13 cellular contexts compared by ENCODE assay signal in the genomic region with DNA sequence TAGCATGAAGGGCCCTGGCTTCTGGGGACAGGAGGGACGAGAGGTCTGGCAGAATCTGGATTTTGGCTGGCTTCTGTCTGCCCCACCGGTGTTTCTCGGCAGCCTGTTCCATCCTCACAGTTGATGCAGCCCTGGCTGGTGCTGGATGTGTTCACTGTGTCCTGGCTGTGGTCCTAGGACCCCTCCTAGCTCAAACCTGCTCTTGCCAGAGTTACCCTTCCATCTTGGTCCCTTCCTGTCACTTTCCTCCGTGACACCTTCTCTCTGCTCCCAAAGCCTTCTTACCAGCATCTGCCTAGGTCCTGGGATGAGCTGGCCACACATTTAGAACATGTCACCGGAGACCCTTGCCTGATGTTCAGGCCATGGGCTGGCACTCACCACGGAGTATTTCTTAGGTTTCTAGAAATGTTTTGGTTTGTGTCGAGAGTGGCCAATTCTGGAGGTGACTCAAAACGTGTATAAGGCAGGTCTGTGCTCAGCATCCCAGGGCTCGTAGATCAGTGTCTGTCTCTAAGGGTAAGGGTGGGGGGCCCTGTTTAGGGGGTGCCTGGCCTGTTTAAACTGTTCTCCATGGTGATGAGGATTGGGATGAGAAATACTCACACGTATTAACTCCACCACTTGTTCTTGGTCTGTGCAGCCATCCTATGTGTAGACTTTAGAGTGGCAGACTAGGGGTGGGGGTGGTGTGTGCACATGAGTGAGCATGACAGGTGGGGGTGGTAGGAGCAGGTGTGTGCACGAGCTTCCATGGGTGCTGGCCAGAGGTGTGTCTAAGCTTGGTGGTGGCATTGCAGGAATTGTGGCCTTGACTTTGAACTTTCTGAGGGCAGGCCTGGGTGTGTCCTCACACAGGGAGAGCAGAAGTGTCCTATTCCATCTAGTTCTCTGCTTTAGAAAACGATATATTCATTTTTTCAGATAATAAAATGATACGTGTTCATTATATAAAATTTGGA.
DNase-seq lines count a peak whose midpoint lies in the region; ATAC-seq, FAIRE-seq and TF ChIP-seq lines count a peak whose summit lies in the region.
"Had no signal": no experiment of that assay in that cellular context is flagged by ENCODE, and none has a peak within 500 bp of the region (broad histone marks: within the 10 kb centered on the region; RNA-seq: fewer than 3 reads in every experiment).

No MANE protein-coding gene starts in this region.

- no peaks in the 10 kb centered on the region for H3K27me3 ChIP-seq in esophagus muscularis mucosa
- no peaks in the 10 kb centered on the region for H3K27me3 ChIP-seq in testis
- no peaks in the 10 kb centered on the region for H3K27me3 ChIP-seq in neural progenitor cell

- no peak for TF ChIP-seq EP300 in esophagus muscularis mucosa (IDR thresholded peaks at IDR 0.05)

- no peaks in the 10 kb centered on the region for H3K9me3 Mint-ChIP-seq in activated T-helper 2 cell treated with anti-CD3 and anti-CD28 coated beads, Interferon-gamma antibody, Interleukin-2, Interleukin-4, amounts not matched to agents 10 μg/mL and 5 μg/mL and 100 μg/mL, durations not matched to agents 14 hours and 24 hours and 36 hours
- no peaks in the 10 kb centered on the region for H3K9me3 Mint-ChIP-seq in neural progenitor cell

- no peak overlapping the region for H3K4me2 ChIP-seq in neural progenitor cell
- H3K4me2 ChIP-seq: SK-N-SH had no signal

- DNase-seq in activated T-helper 2 cell treated with anti-CD3 and anti-CD28 coated beads, Interferon-gamma antibody, Interleukin-2, Interleukin-4, amounts not matched to agents 10 μg/mL and 5 μg/mL and 100 μg/mL, durations not matched to agents 14 hours and 24 hours and 36 hours (ENCODE audit: low spot score) = peak; percentile 4
- DNase-seq in esophagus muscularis mucosa (ENCODE audit: extremely low spot score) (peak; percentile 80), mucosa of descending colon (peak in 1 of 3 donors; percentile 4), testis (peak; percentile 8), neural progenitor cell (ENCODE audit: low spot score) (no peak), NCI-H1105 treated with DMSO at 0.1 percent for 48 hours (lab: John Stamatoyannopoulos, UW) (no peak), urothelium cell line (ENCODE audit: low spot score) (no peak)
- DNase-seq: CD4-positive, CD25-positive, alpha-beta regulatory T cell; IMR-90; NCI-H1092 treated with DMSO at 0.1 percent for 48 hours; NCI-H345 had no signal

- no peak overlapping the region for H3K27ac Mint-ChIP-seq in activated T-helper 2 cell treated with anti-CD3 and anti-CD28 coated beads, Interferon-gamma antibody, Interleukin-2, Interleukin-4, amounts not matched to agents 10 μg/mL and 5 μg/mL and 100 μg/mL, durations not matched to agents 14 hours and 24 hours and 36 hours
- H3K27ac Mint-ChIP-seq in neural progenitor cell = no peak overlapping the region
- H3K27ac Mint-ChIP-seq: CD4-positive, CD25-positive, alpha-beta regulatory T cell had no signal

- no peak overlapping the region for H2AFZ ChIP-seq in neural progenitor cell (replicated peaks)

- no peaks in the 10 kb centered on the region for H3F3A ChIP-seq in neural progenitor cell (ENCODE audit: low read depth)

- H3K9ac ChIP-seq in neural progenitor cell = no peak overlapping the region
- H3K9ac ChIP-seq: SK-N-SH had no signal

- no peaks in the 10 kb centered on the region for H3K27me3 Mint-ChIP-seq in activated T-helper 2 cell treated with anti-CD3 and anti-CD28 coated beads, Interferon-gamma antibody, Interleukin-2, Interleukin-4, amounts not matched to agents 10 μg/mL and 5 μg/mL and 100 μg/mL, durations not matched to agents 14 hours and 24 hours and 36 hours (ENCODE audit: low read depth)
- H3K27me3 Mint-ChIP-seq in neural progenitor cell (ENCODE audit: insufficient read depth, low read depth) = peaks cover 7% of the 10 kb centered on the region

- no peaks in the 10 kb centered on the region for H3K36me3 Mint-ChIP-seq in activated T-helper 2 cell treated with anti-CD3 and anti-CD28 coated beads, Interferon-gamma antibody, Interleukin-2, Interleukin-4, amounts not matched to agents 10 μg/mL and 5 μg/mL and 100 μg/mL, durations not matched to agents 14 hours and 24 hours and 36 hours (ENCODE audit: low read depth)
- H3K36me3 Mint-ChIP-seq in neural progenitor cell = no peaks in the 10 kb centered on the region
- H3K36me3 Mint-ChIP-seq: CD4-positive, CD25-positive, alpha-beta regulatory T cell had no signal

- no peaks in the 10 kb centered on the region for H3K4me1 Mint-ChIP-seq in activated T-helper 2 cell treated with anti-CD3 and anti-CD28 coated beads, Interferon-gamma antibody, Interleukin-2, Interleukin-4, amounts not matched to agents 10 μg/mL and 5 μg/mL and 100 μg/mL, durations not matched to agents 14 hours and 24 hours and 36 hours (ENCODE audit: low read depth)
- peaks cover 4% of the 10 kb centered on the region for H3K4me1 Mint-ChIP-seq in neural progenitor cell

- TF ChIP-seq CTCF in esophagus muscularis mucosa (IDR thresholded peaks at IDR 0.05) = no peak
- no peak for TF ChIP-seq CTCF in mucosa of descending colon (IDR thresholded peaks at IDR 0.05)
- TF ChIP-seq CTCF in testis (IDR thresholded peaks at IDR 0.05) = no peak
- TF ChIP-seq CTCF in neural progenitor cell (IDR thresholded peaks at IDR 0.05) = no peak

- no peak for TF ChIP-seq POLR2A in esophagus muscularis mucosa (IDR thresholded peaks at IDR 0.05; ENCODE audit: low read depth)
- TF ChIP-seq POLR2A in testis (IDR thresholded peaks at IDR 0.05) = no peak

- peak overlapping the region in 3 of 4 donors; percentile 58 to 66 (median 64) for H3K27ac ChIP-seq in esophagus muscularis mucosa (replicated peaks in 1 of 4)
- H3K27ac ChIP-seq in testis = peak overlapping the region in 1 of 2 donors; percentile 73
- no peak overlapping the region for H3K27ac ChIP-seq in neural progenitor cell

- H3K79me2 ChIP-seq in neural progenitor cell (ENCODE audit: low read depth) = no peaks in the 10 kb centered on the region

- peak; percentile 22 for ATAC-seq in mucosa of descending colon
- ATAC-seq in GM21723 (IDR thresholded peaks at IDR 0.05; ENCODE audit: unreplicated experiment) = no peak

- 84% methylated on average over 12 of the region's 13 CpGs for WGBS in esophagus muscularis mucosa
- WGBS in testis, 2 donors = 72 to 80% methylated on average over 12 to 13 of the region's 13 CpGs

- H3K4me3 Mint-ChIP-seq in activated T-helper 2 cell treated with anti-CD3 and anti-CD28 coated beads, Interferon-gamma antibody, Interleukin-2, Interleukin-4, amounts not matched to agents 10 μg/mL and 5 μg/mL and 100 μg/mL, durations not matched to agents 14 hours and 24 hours and 36 hours (ENCODE audit: low read depth) = no peak overlapping the region
- H3K4me3 Mint-ChIP-seq in neural progenitor cell = no peak overlapping the region
- H3K4me3 Mint-ChIP-seq: CD4-positive, CD25-positive, alpha-beta regulatory T cell had no signal

- H3K9me3 ChIP-seq in esophagus muscularis mucosa (no peaks in the 10 kb centered on the region), mucosa of descending colon (no peaks in the 10 kb centered on the region), testis (no peaks in the 10 kb centered on the region), neural progenitor cell (ENCODE audit: low read depth) (no peaks in the 10 kb centered on the region)
- H3K9me3 ChIP-seq: SK-N-SH had no signal

- H3K36me3 ChIP-seq in esophagus muscularis mucosa (peaks cover 0 to 26% (median 17%) of the 10 kb centered on the region in 4 donors), mucosa of descending colon (ENCODE audit: low read depth) (no peaks in the 10 kb centered on the region), testis (ENCODE audit: low read depth, missing control alignments) (no peaks in the 10 kb centered on the region), neural progenitor cell (no peaks in the 10 kb centered on the region)

- no peaks in the 10 kb centered on the region for H4K20me1 ChIP-seq in neural progenitor cell (ENCODE audit: low read depth)

- H3K4me3 ChIP-seq in esophagus muscularis mucosa = no peak overlapping the region
- no peak overlapping the region for H3K4me3 ChIP-seq in mucosa of descending colon
- H3K4me3 ChIP-seq in testis = no peak overlapping the region
- H3K4me3 ChIP-seq in neural progenitor cell = no peak overlapping the region

- H3K4me1 ChIP-seq in esophagus muscularis mucosa = peaks cover 24 to 39% (median 33%) of the 10 kb centered on the region in 4 donors
- no peaks in the 10 kb centered on the region for H3K4me1 ChIP-seq in mucosa of descending colon (ENCODE audit: low read depth)
- H3K4me1 ChIP-seq in testis = peaks cover 25% of the 10 kb centered on the region
- H3K4me1 ChIP-seq in neural progenitor cell = no peaks in the 10 kb centered on the region

- intact Hi-C loops in activated T-helper 2 cell treated with anti-CD3 and anti-CD28 coated beads, Interferon-gamma antibody, Interleukin-2, Interleukin-4, amounts not matched to agents 10 μg/mL and 5 μg/mL and 100 μg/mL, durations not matched to agents 14 hours and 24 hours and 36 hours (cut with micrococcal nuclease) = no loop called here
- intact Hi-C loops in esophagus muscularis mucosa (cut with DNase I) (no loop called here), mucosa of descending colon (cut with DNase I, micrococcal nuclease) (no loop called here), testis (cut with DNase I; ENCODE audit: low total_unique reads) (no loop called here)

- FAIRE-seq in urothelium cell line (lab: Jason Lieb, UNC) = no peak

Comparison
In these comparisons a context has a peak if more than half of its experiments do, and no peak if none do; other contexts are left out.
1. DNase-seq: peak in activated T-helper 2 cell treated with anti-CD3 and anti-CD28 coated beads, Interferon-gamma antibody, Interleukin-2, Interleukin-4, amounts not matched to agents 10 μg/mL and 5 μg/mL and 100 μg/mL, durations not matched to agents 14 hours and 24 hours and 36 hours (single experiment), esophagus muscularis mucosa (single experiment) and testis (single experiment); none in neural progenitor cell (single experiment), NCI-H1105 treated with DMSO at 0.1 percent for 48 hours (single experiment) and urothelium cell line (single experiment).